2 cellular contexts compared by ENCODE assay signal in the genomic region with DNA sequence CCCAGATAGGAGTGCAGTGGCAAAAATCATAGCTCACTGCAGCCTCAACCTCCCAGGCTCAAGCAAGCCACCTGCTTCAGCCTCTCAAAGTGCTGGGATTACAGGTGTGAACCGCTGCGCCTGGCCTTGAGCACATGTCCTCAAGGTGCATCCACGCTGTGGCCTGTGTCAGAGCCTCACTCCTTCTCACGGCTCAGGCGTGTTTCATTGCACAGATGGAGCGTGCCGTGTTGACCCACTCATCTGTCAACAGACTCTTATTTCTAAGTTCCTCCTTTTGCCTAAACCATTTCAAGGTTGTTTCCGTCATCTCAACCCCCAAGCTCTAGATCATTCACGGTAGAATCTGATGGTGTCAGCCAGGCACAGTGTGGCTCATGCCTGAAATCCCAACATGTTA.
TF ChIP-seq lines count a peak whose summit lies in the region.

No MANE protein-coding gene starts in this region.

TF ChIP-seq in HepG2, 621 proteins besides CTCF, POLR2A, EP300 and RAD21:
- TF ChIP-seq GATAD2A (CRISPR knock-in tag; IDR thresholded peaks at IDR 0.05) (no peak), CBFB (CRISPR knock-in tag; IDR thresholded peaks at IDR 0.05) (no peak), ZNF451 (CRISPR knock-in tag; IDR thresholded peaks at IDR 0.05) (no peak), TGIF2 (CRISPR knock-in tag; IDR thresholded peaks at IDR 0.05) (no peak), USF2 (IDR thresholded peaks at IDR 0.05; ENCODE audit: low read depth, low read length) (no peak), USF2 (CRISPR knock-in tag; IDR thresholded peaks at IDR 0.05; ENCODE audit: borderline replicate concordance) (no peak), ARID2 (CRISPR knock-in tag; IDR thresholded peaks at IDR 0.05; ENCODE audit: borderline replicate concordance) (no peak), RBAK (CRISPR knock-in tag; IDR thresholded peaks at IDR 0.05) (no peak)
- TF ChIP-seq, protein P1, sequence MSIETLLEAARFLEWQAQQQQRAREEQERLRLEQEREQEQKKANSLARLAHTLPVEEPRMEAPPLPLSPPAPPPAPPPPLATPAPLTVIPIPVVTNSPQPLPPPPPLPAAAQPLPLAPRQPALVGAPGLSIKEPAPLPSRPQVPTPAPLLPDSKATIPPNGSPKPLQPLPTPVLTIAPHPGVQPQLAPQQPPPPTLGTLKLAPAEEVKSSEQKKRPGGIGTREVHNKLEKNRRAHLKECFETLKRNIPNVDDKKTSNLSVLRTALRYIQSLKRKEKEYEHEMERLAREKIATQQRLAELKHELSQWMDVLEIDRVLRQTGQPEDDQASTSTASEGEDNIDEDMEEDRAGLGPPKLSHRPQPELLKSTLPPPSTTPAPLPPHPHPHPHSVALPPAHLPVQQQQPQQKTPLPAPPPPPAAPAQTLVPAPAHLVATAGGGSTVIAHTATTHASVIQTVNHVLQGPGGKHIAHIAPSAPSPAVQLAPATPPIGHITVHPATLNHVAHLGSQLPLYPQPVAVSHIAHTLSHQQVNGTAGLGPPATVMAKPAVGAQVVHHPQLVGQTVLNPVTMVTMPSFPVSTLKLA (IDR thresholded peaks at IDR 0.05): peak; percentile 32; the same call in 1 of the 2 replicates

TF ChIP-seq in K562, 482 proteins besides CTCF, POLR2A, EP300 and RAD21:
- TF ChIP-seq MAX (CRISPR knock-in tag; IDR thresholded peaks at IDR 0.05) (peak; percentile 70), MEIS2 (IDR thresholded peaks at IDR 0.05; ENCODE audit: partially characterized antibody) (peak; percentile 72), MGA (IDR thresholded peaks at IDR 0.05) (peak; percentile 65), FOXA3 (CRISPR knock-in tag; conservative IDR thresholded peaks at IDR 0.05 in 1 of 2, IDR thresholded peaks at IDR 0.05 in 1 of 2) (peak in 1 of 2 experiments; percentile 65; a peak in 1 of 4 replicates), GATA2 (CRISPR knock-in tag; IDR thresholded peaks at IDR 0.05) (no peak), USF2 (CRISPR knock-in tag; IDR thresholded peaks at IDR 0.05) (no peak), BHLHE40 (IDR thresholded peaks at IDR 0.05; ENCODE audit: low read length) (peak; percentile 58; the same call in 1 of the 2 replicates), SRSF9 (IDR thresholded peaks at IDR 0.05; ENCODE audit: borderline replicate concordance, low read depth, low read length) (no peak), BRCA1 (IDR thresholded peaks at IDR 0.05) (no peak), BRCA1 (CRISPR knock-in tag; IDR thresholded peaks at IDR 0.05) (no peak), L3MBTL2 (IDR thresholded peaks at IDR 0.05) (peak; percentile 55; the same call in 1 of the 2 replicates), ZNF740 (CRISPR knock-in tag; IDR thresholded peaks at IDR 0.05) (no peak), ZNF740 (tag; IDR thresholded peaks at IDR 0.05) (no peak), MYNN (IDR thresholded peaks at IDR 0.05) (peak; percentile 71; the same call in 1 of the 2 replicates), MYNN (CRISPR knock-in tag; IDR thresholded peaks at IDR 0.05) (no peak), RAD51 (IDR thresholded peaks at IDR 0.05; ENCODE audit: borderline replicate concordance, low read depth) (no peak), CEBPB (tag; IDR thresholded peaks at IDR 0.05) (no peak)
- TF ChIP-seq, protein P2, sequence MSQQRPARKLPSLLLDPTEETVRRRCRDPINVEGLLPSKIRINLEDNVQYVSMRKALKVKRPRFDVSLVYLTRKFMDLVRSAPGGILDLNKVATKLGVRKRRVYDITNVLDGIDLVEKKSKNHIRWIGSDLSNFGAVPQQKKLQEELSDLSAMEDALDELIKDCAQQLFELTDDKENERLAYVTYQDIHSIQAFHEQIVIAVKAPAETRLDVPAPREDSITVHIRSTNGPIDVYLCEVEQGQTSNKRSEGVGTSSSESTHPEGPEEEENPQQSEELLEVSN (IDR thresholded peaks at IDR 0.05; ENCODE audit: borderline replicate concordance in 1 of 2, extremely low read depth in 1 of 2, insufficient read depth in 1 of 2, insufficient read length in 1 of 2, low read depth in 1 of 2, low read length in 1 of 2, poor library complexity in 1 of 2, severe bottlenecking in 1 of 2): peak in 1 of 2 experiments; percentile 20
- TF ChIP-seq, protein P3, sequence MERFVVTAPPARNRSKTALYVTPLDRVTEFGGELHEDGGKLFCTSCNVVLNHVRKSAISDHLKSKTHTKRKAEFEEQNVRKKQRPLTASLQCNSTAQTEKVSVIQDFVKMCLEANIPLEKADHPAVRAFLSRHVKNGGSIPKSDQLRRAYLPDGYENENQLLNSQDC (CRISPR knock-in tag; IDR thresholded peaks at IDR 0.05): no peak
TF ChIP-seq in K562: peak in this region for 8.
